Comparison of ENCODE assay signal across 9 cellular contexts in genomic region chr2:199463000-199463692, GRCh38. TPM values are rescaled to one million over a fixed set of nuclear protein-coding genes. Genes with fewer than 3 reads are reported as not detected.
DNase-seq lines count a peak whose midpoint lies in the region; ATAC-seq and TF ChIP-seq lines count a peak whose summit lies in the region.
"Had no signal": no experiment of that assay in that cellular context is flagged by ENCODE, and none has a peak within 500 bp of the region (broad histone marks: within the 10 kb centered on the region; RNA-seq: fewer than 3 reads in every experiment).

No MANE protein-coding gene starts in this region.

- intact Hi-C loops in breast epithelium (cut with DNase I; ENCODE audit: low total_unique reads), result loop anchor here (5.0 kb wide), 1 partner anchor 1966 kb away; the partner anchor contains the start of gene HSPD1

- no peaks in the 10 kb centered on the region for H3K36me3 ChIP-seq in breast epithelium

- H3K4me3 ChIP-seq in breast epithelium, result peak overlapping the region; percentile 45 to 70 (median 53)
- H3K4me3 ChIP-seq in skeletal muscle cell (ENCODE audit: low read depth, low read length), result peak overlapping the region; percentile 51

- H3K27me3 ChIP-seq in breast epithelium, result peaks cover 12 to 81% of the 10 kb centered on the region in 2 donors

- H3K27ac ChIP-seq in breast epithelium, result no peak overlapping the region
- H3K27ac ChIP-seq: epithelial cell of prostate had no signal

- peaks cover 0 to 5% of the 10 kb centered on the region in 2 donors for H3K4me1 ChIP-seq in breast epithelium

- no peak for TF ChIP-seq POLR2A in breast epithelium (IDR thresholded peaks at IDR 0.05)

- H3K9me3 ChIP-seq in breast epithelium, result no peaks in the 10 kb centered on the region

- TF ChIP-seq CTCF in breast epithelium (IDR thresholded peaks at IDR 0.05), result peak in 2 of 3 donors; percentile 59 to 68

- peak; percentile 45 for ATAC-seq in HG03354 (IDR thresholded peaks at IDR 0.05; ENCODE audit: poor library complexity, severe bottlenecking, unreplicated experiment)

- peak; percentile 57 for DNase-seq in NCI-H2196 (lab: John Stamatoyannopoulos, UW; ENCODE audit: unreplicated experiment)
- DNase-seq in NCI-H2196 treated with DMSO at 0.1 percent for 48 hours (lab: John Stamatoyannopoulos, UW; ENCODE audit: unreplicated experiment), result no peak
- peak; percentile 78 for DNase-seq in RKO (ENCODE audit: low spot score)
- DNase-seq in breast epithelium (ENCODE audit: low spot score in 2 of 2), result no peak
- DNase-seq in iPS-NIHi11 (ENCODE audit: low spot score), result peak; percentile 81
- no peak for DNase-seq in skeletal muscle cell (ENCODE audit: low read depth)
- no peak for DNase-seq in NAMALWA (ENCODE audit: low spot score)

RNA-seq across cellular contexts. Expression of gene SATB2, which starts 5.4 kb away (rescaled TPM):
- total RNA-seq in breast epithelium, result 10 to 100 TPM in 1 of 3 donors, 1 to 10 TPM in 2; 2.3 to 12.2 (median 8.2) TPM

Comparison
In these comparisons a context has a peak if more than half of its experiments do, and no peak if none do; other contexts are left out.
1. DNase-seq: peak in NCI-H2196 (single experiment), RKO (single experiment) and iPS-NIHi11 (single experiment); none in NCI-H2196 treated with DMSO at 0.1 percent for 48 hours (single experiment), breast epithelium (0 of 2), skeletal muscle cell (single experiment) and NAMALWA (single experiment).